In genomic region chr17:82097187-82097918, GRCh38 we compare ENCODE assay signal across 7 cellular contexts. TPM values are rescaled to one million over a fixed set of nuclear protein-coding genes. Genes with fewer than 3 reads are reported as not detected.
DNase-seq lines count a peak whose midpoint lies in the region; ATAC-seq, FAIRE-seq and TF ChIP-seq lines count a peak whose summit lies in the region.

No MANE protein-coding gene starts in this region.

- BruUV-seq in K562 (replicated peaks; lab: Mats Ljungman, UMichigan) = TSS peak; percentile 63

- H3K36me3 ChIP-seq in GM23338 (ENCODE audit: insufficient read depth) (peaks cover 5% of the 10 kb centered on the region; the same call in 1 of the 2 replicates), K562 (ENCODE audit: control insufficient read depth, insufficient read depth, low read length) (peaks cover 51% of the 10 kb centered on the region), spleen (peaks cover 0 to 39% (median 27%) of the 10 kb centered on the region in 6 donors)

- peak overlapping the region; percentile 95 to 100 for H3K9ac ChIP-seq in K562 (ENCODE audit: insufficient read depth in 1 of 2, low read depth in 2 of 2, low read length in 2 of 2)

- no peaks in the 10 kb centered on the region for H3K9me1 ChIP-seq in K562 (ENCODE audit: control insufficient read depth, insufficient read depth, low read length)

- H3K4me1 ChIP-seq in GM23338 (ENCODE audit: insufficient read depth) (peaks cover 27% of the 10 kb centered on the region), K562 (replicated peaks in 1 of 2; ENCODE audit: control insufficient read depth in 2 of 2, insufficient read depth in 2 of 2, low read length in 2 of 2) (peaks cover 30 to 89% of the 10 kb centered on the region in 2 experiments), spleen (peaks cover 20 to 60% (median 43%) of the 10 kb centered on the region in 6 donors)

- H3K9me3 ChIP-seq in K562 (replicated peaks; ENCODE audit: control insufficient read depth, insufficient read depth, low read depth, low read length) (no peaks in the 10 kb centered on the region), spleen (no peaks in the 10 kb centered on the region)

- TF ChIP-seq EP300 in K562 (IDR thresholded peaks at IDR 0.05; ENCODE audit: low read length) = no peak

- 0 out of 4 replicates have a peak, but pooled peaks of 1 of the 2 experiments have one; percentile 4 for TF ChIP-seq RAD21 in K562 (CRISPR knock-in tag; conservative IDR thresholded peaks at IDR 0.05 in 1 of 2, IDR thresholded peaks at IDR 0.05 in 1 of 2)

- peak overlapping the region; percentile 73 for H3K4me3 Mint-ChIP-seq in GM23338

- TF ChIP-seq CTCF in GM23338 (conservative IDR thresholded peaks at IDR 0.05; ENCODE audit: low read depth in 2 of 2) (no peak), K562 (IDR thresholded peaks at IDR 0.05 in 2 of 3, conservative IDR thresholded peaks at IDR 0.05 in 1 of 3; ENCODE audit: insufficient read depth in 2 of 3, low read depth in 1 of 3, low read length in 3 of 3) (no peak), spleen (IDR thresholded peaks at IDR 0.05 in 8 of 11, conservative IDR thresholded peaks at IDR 0.05 in 3 of 11) (no peak)

- TF ChIP-seq POLR2A in K562 (conservative IDR thresholded peaks at IDR 0.05) (0 out of 2 replicates have a peak, but pooled peaks have one; percentile 1), spleen (IDR thresholded peaks at IDR 0.05) (no peak)

- ATAC-seq in GM23338 (peak; percentile 5), K562 (peak; percentile 57)

- no peaks in the 10 kb centered on the region for H3K9me3 Mint-ChIP-seq in GM23338

- intact Hi-C loops in K562 (cut with micrococcal nuclease) = loop anchor here (5.0 kb wide), 1 partner anchor 65 kb away; the partner anchor contains the start of gene RAC3
- intact Hi-C loops in spleen (cut with DNase I; ENCODE audit: low total_unique reads) = no loop called here

- no peak overlapping the region for H3K27ac Mint-ChIP-seq in GM23338

- H3K79me2 ChIP-seq in GM23338 (replicated peaks; ENCODE audit: insufficient read depth) (peaks cover 53% of the 10 kb centered on the region), K562 (ENCODE audit: control insufficient read depth, insufficient read depth, low read length) (peaks cover 65% of the 10 kb centered on the region)

- H3K27me3 ChIP-seq in GM23338 (ENCODE audit: insufficient read depth) (no peaks in the 10 kb centered on the region), K562 (ENCODE audit: control insufficient read depth in 2 of 2, insufficient read depth in 2 of 2, low read length in 2 of 2) (no peaks in the 10 kb centered on the region), spleen (replicated peaks in 1 of 7) (no peaks in the 10 kb centered on the region)

- no peak for FAIRE-seq in K562 (lab: Jason Lieb, UNC)

- H3F3A ChIP-seq in GM23338 (replicated peaks; ENCODE audit: low read depth) = 0 out of 2 replicates have a peak, but pooled peaks cover 14% of the 10 kb centered on the region

- DNase-seq in GM04503 (ENCODE audit: low read depth) (peak; percentile 15), GM23338 (ENCODE audit: low spot score) (peak; percentile 25), OCI-M1 (lab: John Stamatoyannopoulos, UW) (peak; percentile 74), K562 (ENCODE audit: extremely low read depth in 1 of 4, low spot score in 3 of 4) (peak; percentile 71 to 75 (median 72)), iPS-NIHi7 (ENCODE audit: extremely low spot score) (peak; percentile 64), spleen (peak; percentile 87), NCI-H2107 treated with DMSO at 0.1 percent for 48 hours (lab: John Stamatoyannopoulos, UW; ENCODE audit: unreplicated experiment) (no peak)

- H3K4me3 ChIP-seq in GM23338 (peak overlapping the region; percentile 88), K562 (peak overlapping the region; percentile 97), spleen (peak overlapping the region; percentile 58 to 97 (median 78))

- 2% methylated on average over 45 of the region's 77 CpGs for WGBS in K562 (ENCODE audit: insufficient coverage, low coverage, missing lambda C conversion rate)
- WGBS in spleen, 5 donors = 0 to 2% (median 1%) methylated on average over 23 to 77 of the region's 77 CpGs

- POLR2A ChIA-PET in K562 (lab: Yijun Ruan, JAX) = interaction anchor here (0.6 to 2.0 kb wide), 8 partner anchors 8 to 104 kb away, joined by 3 to 16 read pairs (median 4); no protein-coding TSS in a partner anchor

- H3K4me2 ChIP-seq in GM23338 = peak overlapping the region; percentile 91
- H3K4me2 ChIP-seq in K562 (ENCODE audit: insufficient read depth, low read length) = peak overlapping the region; percentile 78

- no peaks in the 10 kb centered on the region for H3K9me2 ChIP-seq in GM23338 (ENCODE audit: insufficient read depth)

- peaks cover 31% of the 10 kb centered on the region; the same call in 2 of the 3 replicates for H3K36me3 Mint-ChIP-seq in GM23338 (ENCODE audit: low read depth)

- H3K27ac ChIP-seq in GM23338 (ENCODE audit: low read depth) (no peak overlapping the region), K562 (ENCODE audit: extremely low read depth, low read depth, low read length) (peak overlapping the region; percentile 94), spleen (peak overlapping the region; percentile 67 to 99 (median 96))

- CTCF ChIA-PET in K562 (lab: Yijun Ruan, JAX; ENCODE audit: low intra/inter-chr PET ratio) = no interaction called here

- H3K27me3 Mint-ChIP-seq in GM23338 (ENCODE audit: insufficient read depth, low read depth, poor library complexity) = peaks cover 13% of the 10 kb centered on the region

- H4K20me1 ChIP-seq in GM23338 (replicated peaks; ENCODE audit: insufficient read depth) (peaks cover 26% of the 10 kb centered on the region), K562 (replicated peaks; ENCODE audit: control insufficient read depth, insufficient read depth, low read length) (peaks cover 25% of the 10 kb centered on the region)

- no peak overlapping the region for H2AFZ ChIP-seq in GM23338
- no peak overlapping the region; the same call in 1 of the 2 replicates for H2AFZ ChIP-seq in K562 (ENCODE audit: low read depth, low read length)

- in situ Hi-C loops in K562 (cut with MboI) = no loop called here

- peaks cover 16% of the 10 kb centered on the region for H3K4me1 Mint-ChIP-seq in GM23338

RNA-seq across cellular contexts. Expression of gene FASN, which starts 0.7 kb away (rescaled TPM):
- total RNA-seq in GM23338 (2014; rRNA removed; shearing (Covaris generic)) = 692 and 849 TPM in 2 replicates
- polyA plus RNA-seq in GM23338 (2016; fragmentation: Nextera tagmentation; extraction: Ambion mirVana) (110 and 120 TPM in 2 replicates), K562 (2011; rRNA removed) (49.8 and 133 TPM in 2 replicates), K562 (2014; fragmentation: Illumina TruSeq; extraction: Trizol) (49.9 and 181 TPM in 2 replicates), K562 (2014; fragmentation: Nextera tagmentation; extraction: Ambion mirVana) (under 1 TPM; 0.15 to 0.20 TPM), K562 (2014; rRNA removed) (157 and 181 TPM in 2 replicates), spleen (10 to 100 TPM in 1 of 3 donors, 1 to 10 TPM in 2; 9.3 to 14.7 (median 9.3) TPM)
- 343 and 1,124 TPM in 2 replicates for total RNA-seq in K562 (2011; cell fraction: chromatin; rRNA removed; ENCODE audit: low replicate concordance)
- 877 TPM in 2 replicates for total RNA-seq in K562 (2011; cell fraction: nucleolus; rRNA removed)
- 433 and 475 TPM in 2 replicates for total RNA-seq in K562 (2011; cell fraction: nucleoplasm; rRNA removed)
- total RNA-seq in K562 (2014; rRNA removed) (214 and 239 TPM in 2 replicates), K562 (2014; rRNA removed; fragmentation: Illumina TruSeq; extraction: Trizol) (11.2 and 13.9 TPM in 2 replicates), K562 (2015; rRNA removed; fragmentation: Illumina TruSeq; extraction: Trizol) (50.9 and 61.1 TPM in 2 replicates), K562 (2021) (605 and 663 TPM in 2 replicates), spleen (10 to 100 TPM; 20.6 to 45.2 (median 22.3) TPM)
- polyA plus RNA-seq in K562 (2011; cell fraction: cytosol; rRNA removed) = 159 and 260 TPM in 2 replicates
- polyA plus RNA-seq in K562 (2011; cell fraction: nucleus; rRNA removed) = 627 and 766 TPM in 2 replicates
- 153 and 283 TPM in 2 replicates for polyA plus RNA-seq in K562 (2012)
- polyA minus RNA-seq in K562 (2011; rRNA and poly(A)+ RNA removed) = 59.1 and 70.2 TPM in 2 replicates
- 455 and 1,011 TPM in 2 replicates for polyA minus RNA-seq in K562 (2011; cell fraction: cytosol; rRNA and poly(A)+ RNA removed)
- polyA minus RNA-seq in K562 (2011; cell fraction: nucleus; rRNA and poly(A)+ RNA removed) = 200 and 251 TPM in 2 replicates

RNA-seq across cellular contexts. Expression of gene DUS1L, which starts 31.7 kb away (rescaled TPM):
- total RNA-seq in GM23338 (2014; rRNA removed; shearing (Covaris generic)) = 110 and 122 TPM in 2 replicates
- polyA plus RNA-seq in GM23338 (2016; fragmentation: Nextera tagmentation; extraction: Ambion mirVana) = 66.0 and 105 TPM in 2 replicates
- 125 and 499 TPM in 2 replicates for total RNA-seq in K562 (2011; cell fraction: chromatin; rRNA removed; ENCODE audit: low replicate concordance)
- 452 and 491 TPM in 2 replicates for total RNA-seq in K562 (2011; cell fraction: nucleolus; rRNA removed)
- total RNA-seq in K562 (2011; cell fraction: nucleoplasm; rRNA removed) = 177 and 203 TPM in 2 replicates
- 203 and 249 TPM in 2 replicates for total RNA-seq in K562 (2014; rRNA removed)
- 45.0 and 57.5 TPM in 2 replicates for total RNA-seq in K562 (2014; rRNA removed; fragmentation: Illumina TruSeq; extraction: Trizol)
- 83.1 and 83.9 TPM in 2 replicates for total RNA-seq in K562 (2015; rRNA removed; fragmentation: Illumina TruSeq; extraction: Trizol)
- 193 and 209 TPM in 2 replicates for total RNA-seq in K562 (2021)
- 60.1 and 77.0 TPM in 2 replicates for polyA plus RNA-seq in K562 (2011; rRNA removed)
- 62.4 and 118 TPM in 2 replicates for polyA plus RNA-seq in K562 (2011; cell fraction: cytosol; rRNA removed)
- 712 and 945 TPM in 2 replicates for polyA plus RNA-seq in K562 (2011; cell fraction: nucleus; rRNA removed)
- polyA plus RNA-seq in K562 (2012) = 123 and 178 TPM in 2 replicates
- 97.2 and 99.8 TPM in 2 replicates for polyA plus RNA-seq in K562 (2014; fragmentation: Illumina TruSeq; extraction: Trizol)
- 10 to 100 TPM in 1 of 2 experiments, 1 to 10 TPM in 1; 7.8 to 11.3 TPM for polyA plus RNA-seq in K562 (2014; fragmentation: Nextera tagmentation; extraction: Ambion mirVana)
- polyA plus RNA-seq in K562 (2014; rRNA removed) = 201 and 210 TPM in 2 replicates
- polyA minus RNA-seq in K562 (2011; rRNA and poly(A)+ RNA removed) = 17.2 and 22.2 TPM in 2 replicates
- 54.0 and 54.3 TPM in 2 replicates for polyA minus RNA-seq in K562 (2011; cell fraction: cytosol; rRNA and poly(A)+ RNA removed)
- polyA minus RNA-seq in K562 (2011; cell fraction: nucleus; rRNA and poly(A)+ RNA removed) = 179 and 184 TPM in 2 replicates
- total RNA-seq in spleen = 100 to 1,000 TPM in 3 of 7 donors, 10 to 100 TPM in 4; 76.4 to 114 (median 87.9) TPM
- polyA plus RNA-seq in spleen = 100 to 1,000 TPM; 130 to 174 (median 173) TPM

RNA-seq across cellular contexts. Expression of gene GPS1, which starts 45.7 kb away (rescaled TPM):
- 228 and 242 TPM in 2 replicates for total RNA-seq in GM23338 (2014; rRNA removed; shearing (Covaris generic))
- 136 and 148 TPM in 2 replicates for polyA plus RNA-seq in GM23338 (2016; fragmentation: Nextera tagmentation; extraction: Ambion mirVana)
- 57.5 and 207 TPM in 2 replicates for total RNA-seq in K562 (2011; cell fraction: chromatin; rRNA removed; ENCODE audit: low replicate concordance)
- total RNA-seq in K562 (2011; cell fraction: nucleolus; rRNA removed) = 178 and 205 TPM in 2 replicates
- total RNA-seq in K562 (2011; cell fraction: nucleoplasm; rRNA removed) = 87.8 and 88.8 TPM in 2 replicates
- 137 and 183 TPM in 2 replicates for total RNA-seq in K562 (2014; rRNA removed)
- 17.5 and 26.3 TPM in 2 replicates for total RNA-seq in K562 (2014; rRNA removed; fragmentation: Illumina TruSeq; extraction: Trizol)
- 69.9 and 72.5 TPM in 2 replicates for total RNA-seq in K562 (2015; rRNA removed; fragmentation: Illumina TruSeq; extraction: Trizol)
- total RNA-seq in K562 (2021) = 162 and 167 TPM in 2 replicates
- 57.0 and 88.5 TPM in 2 replicates for polyA plus RNA-seq in K562 (2011; rRNA removed)
- 94.2 and 226 TPM in 2 replicates for polyA plus RNA-seq in K562 (2011; cell fraction: cytosol; rRNA removed)
- polyA plus RNA-seq in K562 (2011; cell fraction: nucleus; rRNA removed) = 212 and 255 TPM in 2 replicates
- polyA plus RNA-seq in K562 (2012) = 103 and 115 TPM in 2 replicates
- polyA plus RNA-seq in K562 (2014; fragmentation: Illumina TruSeq; extraction: Trizol) = 74.5 and 111 TPM in 2 replicates
- 10 to 100 TPM in 1 of 2 experiments, 1 to 10 TPM in 1; 3.1 to 13.4 TPM for polyA plus RNA-seq in K562 (2014; fragmentation: Nextera tagmentation; extraction: Ambion mirVana)
- polyA plus RNA-seq in K562 (2014; rRNA removed) = 112 and 123 TPM in 2 replicates
- polyA minus RNA-seq in K562 (2011; rRNA and poly(A)+ RNA removed) = 31.9 and 46.4 TPM in 2 replicates
- 71.4 and 74.6 TPM in 2 replicates for polyA minus RNA-seq in K562 (2011; cell fraction: cytosol; rRNA and poly(A)+ RNA removed)
- 72.3 and 75.2 TPM in 2 replicates for polyA minus RNA-seq in K562 (2011; cell fraction: nucleus; rRNA and poly(A)+ RNA removed)
- 10 to 100 TPM; 61.5 to 77.2 (median 66.5) TPM for total RNA-seq in spleen
- 100 to 1,000 TPM in 1 of 3 donors, 10 to 100 TPM in 2; 69.5 to 109 (median 95.4) TPM for polyA plus RNA-seq in spleen

RNA-seq across cellular contexts. Expression of gene RFNG, which starts 45.7 kb away (rescaled TPM):
- total RNA-seq in GM23338 (2014; rRNA removed; shearing (Covaris generic)) = 36.9 and 44.7 TPM in 2 replicates
- polyA plus RNA-seq in GM23338 (2016; fragmentation: Nextera tagmentation; extraction: Ambion mirVana) (18.0 and 18.9 TPM in 2 replicates), K562 (2011; rRNA removed) (9.2 and 17.2 TPM in 2 replicates), K562 (2014; fragmentation: Illumina TruSeq; extraction: Trizol) (9.0 and 18.5 TPM in 2 replicates), K562 (2014; fragmentation: Nextera tagmentation; extraction: Ambion mirVana) (under 1 TPM; 0.32 to 0.66 TPM), K562 (2014; rRNA removed) (32.6 and 32.8 TPM in 2 replicates), spleen (10 to 100 TPM; 24.5 to 42.3 (median 41.5) TPM)
- total RNA-seq in K562 (2011; cell fraction: chromatin; rRNA removed; ENCODE audit: low replicate concordance) = 23.1 and 61.7 TPM in 2 replicates
- total RNA-seq in K562 (2011; cell fraction: nucleolus; rRNA removed) = 74.4 and 74.9 TPM in 2 replicates
- 36.5 and 40.5 TPM in 2 replicates for total RNA-seq in K562 (2011; cell fraction: nucleoplasm; rRNA removed)
- total RNA-seq in K562 (2014; rRNA removed) (23.6 and 28.4 TPM in 2 replicates), K562 (2014; rRNA removed; fragmentation: Illumina TruSeq; extraction: Trizol) (6.5 and 9.5 TPM in 2 replicates), K562 (2015; rRNA removed; fragmentation: Illumina TruSeq; extraction: Trizol) (11.1 and 14.3 TPM in 2 replicates), K562 (2021) (26.9 and 30.2 TPM in 2 replicates), spleen (10 to 100 TPM; 21.4 to 36.3 (median 26.0) TPM)
- 12.2 and 23.8 TPM in 2 replicates for polyA plus RNA-seq in K562 (2011; cell fraction: cytosol; rRNA removed)
- 144 and 164 TPM in 2 replicates for polyA plus RNA-seq in K562 (2011; cell fraction: nucleus; rRNA removed)
- polyA plus RNA-seq in K562 (2012) = 16.9 and 35.2 TPM in 2 replicates
- polyA minus RNA-seq in K562 (2011; rRNA and poly(A)+ RNA removed) = 2.0 TPM in 2 replicates
- 11.7 and 13.1 TPM in 2 replicates for polyA minus RNA-seq in K562 (2011; cell fraction: cytosol; rRNA and poly(A)+ RNA removed)
- polyA minus RNA-seq in K562 (2011; cell fraction: nucleus; rRNA and poly(A)+ RNA removed) = 11.4 and 14.3 TPM in 2 replicates

RNA-seq across cellular contexts. Expression of gene DCXR, which starts 59.9 kb away (rescaled TPM):
- total RNA-seq in GM23338 (2014; rRNA removed; shearing (Covaris generic)) = 84.8 and 86.9 TPM in 2 replicates
- polyA plus RNA-seq in GM23338 (2016; fragmentation: Nextera tagmentation; extraction: Ambion mirVana) (137 and 147 TPM in 2 replicates), K562 (2011; rRNA removed) (156 and 201 TPM in 2 replicates), K562 (2014; fragmentation: Illumina TruSeq; extraction: Trizol) (243 and 274 TPM in 2 replicates), K562 (2014; fragmentation: Nextera tagmentation; extraction: Ambion mirVana) (10 to 100 TPM; 21.3 to 50.3 TPM), K562 (2014; rRNA removed) (229 and 261 TPM in 2 replicates), spleen (10 to 100 TPM; 74.8 to 88.0 (median 87.6) TPM)
- total RNA-seq in K562 (2011; cell fraction: chromatin; rRNA removed; ENCODE audit: low replicate concordance) = 78.8 and 254 TPM in 2 replicates
- total RNA-seq in K562 (2011; cell fraction: nucleolus; rRNA removed) = 329 and 354 TPM in 2 replicates
- total RNA-seq in K562 (2011; cell fraction: nucleoplasm; rRNA removed) = 133 and 150 TPM in 2 replicates
- total RNA-seq in K562 (2014; rRNA removed) (165 and 194 TPM in 2 replicates), K562 (2014; rRNA removed; fragmentation: Illumina TruSeq; extraction: Trizol) (41.1 and 66.0 TPM in 2 replicates), K562 (2015; rRNA removed; fragmentation: Illumina TruSeq; extraction: Trizol) (76.0 and 90.0 TPM in 2 replicates), K562 (2021) (235 and 256 TPM in 2 replicates), spleen (10 to 100 TPM; 44.2 to 82.5 (median 54.9) TPM)
- polyA plus RNA-seq in K562 (2011; cell fraction: cytosol; rRNA removed) = 404 and 845 TPM in 2 replicates
- 611 and 714 TPM in 2 replicates for polyA plus RNA-seq in K562 (2011; cell fraction: nucleus; rRNA removed)
- 229 and 244 TPM in 2 replicates for polyA plus RNA-seq in K562 (2012)
- polyA minus RNA-seq in K562 (2011; rRNA and poly(A)+ RNA removed) = 34.8 and 73.6 TPM in 2 replicates
- 67.3 and 81.5 TPM in 2 replicates for polyA minus RNA-seq in K562 (2011; cell fraction: cytosol; rRNA and poly(A)+ RNA removed)
- 104 and 111 TPM in 2 replicates for polyA minus RNA-seq in K562 (2011; cell fraction: nucleus; rRNA and poly(A)+ RNA removed)
